Comparison of ENCODE assay signal across 17 cellular contexts in genomic region chr4:32148120-32148666, GRCh38.
DNase-seq lines count a peak whose midpoint lies in the region; ATAC-seq, FAIRE-seq and TF ChIP-seq lines count a peak whose summit lies in the region.
"Had no signal": no experiment of that assay in that cellular context is flagged by ENCODE, and none has a peak within 500 bp of the region (broad histone marks: within the 10 kb centered on the region; RNA-seq: fewer than 3 reads in every experiment).

No MANE protein-coding gene starts in this region.

- H3K27me3 ChIP-seq in ACC112 (ENCODE audit: insufficient read depth, low read length) = no peaks in the 10 kb centered on the region
- no peaks in the 10 kb centered on the region for H3K27me3 ChIP-seq in bronchial epithelial cell (ENCODE audit: control insufficient read depth, insufficient read depth, low read length)
- no peaks in the 10 kb centered on the region for H3K27me3 ChIP-seq in left lung
- H3K27me3 ChIP-seq: thyroid gland had no signal

- peak overlapping the region; percentile 73 for H3K4me3 ChIP-seq in ACC112 (ENCODE audit: low read depth, low read length)
- H3K4me3 ChIP-seq in bronchial epithelial cell (ENCODE audit: low read depth, low read length) = no peak overlapping the region
- H3K4me3 ChIP-seq in left lung = no peak overlapping the region
- H3K4me3 ChIP-seq: SK-N-MC, thyroid gland had no signal

- TF ChIP-seq CTCF in bronchial epithelial cell (IDR thresholded peaks at IDR 0.05; ENCODE audit: insufficient read depth, low read length, severe bottlenecking) (no peak), left lung (IDR thresholded peaks at IDR 0.05) (no peak)

- peak; percentile 1 for DNase-seq in NCI-H2227 treated with DMSO at 0.1 percent for 48 hours (lab: John Stamatoyannopoulos, UW)
- peak; percentile 43 for DNase-seq in bronchial epithelial cell (ENCODE audit: low read depth)
- DNase-seq in left lung = no peak
- DNase-seq in posterior vena cava (ENCODE audit: low spot score) = no peak
- no peak for DNase-seq in activated CD4-positive, CD25-positive, alpha-beta regulatory T cell (lab: John Stamatoyannopoulos, UW)
- DNase-seq in NCI-H748 (lab: John Stamatoyannopoulos, UW; ENCODE audit: unreplicated experiment) = no peak
- DNase-seq: activated CD4-positive, alpha-beta T cell treated with anti-CD3 and anti-CD28 coated beads, Interleukin-2, amount 50 U/mL, for 4 hours; activated T-cell treated with anti-CD3 and anti-CD28 coated beads, Interleukin-2, amount 50 U/mL, for 72 hours; stimulated activated CD4-positive, alpha-beta T cell treated with anti-CD3 and anti-CD28 coated beads, Interleukin-2, amount 100 ng/mL, for 24 hours; stimulated activated CD8-positive, alpha-beta memory T cell treated with anti-CD3 and anti-CD28 coated beads, Interleukin-4, amount 100 ng/mL, for 48 hours; thyroid gland had no signal

- no peaks in the 10 kb centered on the region for H3K79me2 ChIP-seq in ACC112 (ENCODE audit: control insufficient read depth, insufficient read depth, low read length, unreplicated experiment)

- no peaks in the 10 kb centered on the region for H3K9me3 ChIP-seq in left lung
- H3K9me3 ChIP-seq: thyroid gland had no signal

- H3K27ac ChIP-seq in ACC112 (ENCODE audit: low read depth, low read length) (no peak overlapping the region), left lung (no peak overlapping the region)
- H3K27ac ChIP-seq: SK-N-MC had no signal

- peak; percentile 35 for ATAC-seq in left lung
- ATAC-seq in HG02642 (IDR thresholded peaks at IDR 0.05; ENCODE audit: poor library complexity, unreplicated experiment) = no peak
- ATAC-seq: activated T-cell treated with anti-CD3 and anti-CD28 coated beads, Interleukin-2, amount 50 U/mL, for 72 hours had no signal

- H3K36me3 ChIP-seq in ACC112 (ENCODE audit: insufficient read depth, low read length) (no peaks in the 10 kb centered on the region), bronchial epithelial cell (ENCODE audit: control insufficient read depth, insufficient read depth, low read length) (no peaks in the 10 kb centered on the region), left lung (no peaks in the 10 kb centered on the region)
- H3K36me3 ChIP-seq: thyroid gland had no signal

- H3K4me1 ChIP-seq in ACC112 (ENCODE audit: control insufficient read depth, insufficient read depth, low read length, unreplicated experiment) (no peaks in the 10 kb centered on the region), left lung (no peaks in the 10 kb centered on the region)

- H2AFZ ChIP-seq in ACC112 (ENCODE audit: low read length, unreplicated experiment) = peak overlapping the region; percentile 73

- intact Hi-C loops in left lung (cut with DNase I) = no loop called here
- intact Hi-C loops in posterior vena cava (cut with DNase I) = no loop called here

- no peak for FAIRE-seq in bronchial epithelial cell (lab: Jason Lieb, UNC)
- FAIRE-seq: D721Med, GM18507, HTR-8/SVneo had no signal

Comparison
In these comparisons a context has a peak if more than half of its experiments do, and no peak if none do; other contexts are left out.
1. DNase-seq: peak in NCI-H2227 treated with DMSO at 0.1 percent for 48 hours (single experiment) and bronchial epithelial cell (single experiment); none in left lung (0 of 2), posterior vena cava (single experiment), activated CD4-positive, CD25-positive, alpha-beta regulatory T cell (0 of 4) and NCI-H748 (single experiment).